In genomic region chr2:18271370-18272147, GRCh38 we compare ENCODE assay signal across 24 cellular contexts.
DNase-seq lines count a peak whose midpoint lies in the region; ATAC-seq, FAIRE-seq and TF ChIP-seq lines count a peak whose summit lies in the region.
"Had no signal": no experiment of that assay in that cellular context is flagged by ENCODE, and none has a peak within 500 bp of the region (broad histone marks: within the 10 kb centered on the region; RNA-seq: fewer than 3 reads in every experiment).

No MANE protein-coding gene starts in this region.

- H3K4me2 ChIP-seq in IMR-90 (ENCODE audit: low read depth, low read length): no peak overlapping the region
- H3K4me2 ChIP-seq: GM23338 had no signal

- H4K91ac ChIP-seq in IMR-90 (ENCODE audit: insufficient read depth, low read depth, low read length): no peak overlapping the region

- no peak for TF ChIP-seq RAD21 in IMR-90 (IDR thresholded peaks at IDR 0.05; ENCODE audit: low read length)

- DNase-seq in IMR-90 (no peak), chondrocyte (ENCODE audit: low spot score) (peak; percentile 79), sciatic nerve (ENCODE audit: low spot score) (no peak), aorta (no peak), frontal cortex (ENCODE audit: low spot score in 2 of 2) (no peak), NCI-H446 treated with DMSO at 0.1 percent for 48 hours (lab: John Stamatoyannopoulos, UW) (no peak)
- DNase-seq in activated CD4-positive, alpha-beta T cell treated with anti-CD3 and anti-CD28 coated beads for 1 hour: no peak
- DNase-seq: Caco-2; CD8-positive, alpha-beta T cell; NCI-H1048; NCI-H1417; NCI-H1694; NCI-H2029 treated with DMSO at 0.1 percent for 48 hours; NCI-H2227 treated with DMSO at 0.1 percent for 48 hours; NCI-H510A; NCI-H69; RPMI8226; SHP77 had no signal

- H3K27ac ChIP-seq in IMR-90 (ENCODE audit: insufficient read depth, low read length) (no peak overlapping the region), aorta (ENCODE audit: low read depth in 1 of 2, low read length in 2 of 2) (no peak overlapping the region)
- H3K27ac ChIP-seq: C4-2B, HL-60 had no signal

- WGBS in IMR-90 (ENCODE audit: extremely low coverage in 2 of 2, insufficient read length in 1 of 2), 2 experiments: 78% methylated on average over 7 of the region's 17 CpGs; no CpG with 5 or more reads in 1 of the 2 experiments
- WGBS in aorta, 2 donors: 93 to 95% methylated on average over 17 of the region's 17 CpGs

- no peaks in the 10 kb centered on the region for H3K9me1 ChIP-seq in IMR-90 (ENCODE audit: insufficient read depth, low read length)

- H3K9me3 ChIP-seq in IMR-90 (ENCODE audit: control insufficient read depth, insufficient read depth, low read length) (no peaks in the 10 kb centered on the region), aorta (ENCODE audit: control insufficient read depth, low read length) (no peaks in the 10 kb centered on the region)

- no peak overlapping the region for H3K18ac ChIP-seq in IMR-90 (ENCODE audit: low read depth, low read length)

- no peak overlapping the region for H2BK20ac ChIP-seq in IMR-90 (ENCODE audit: low read depth, low read length)

- H3K79me1 ChIP-seq in IMR-90 (ENCODE audit: low read depth in 1 of 2, low read length in 2 of 2): no peaks in the 10 kb centered on the region

- dilution Hi-C loops in IMR-90 (cut with HindIII; ENCODE audit: low sequenced_read_pairs, unreplicated experiment): no loop called here

- H3K9ac ChIP-seq in IMR-90 (ENCODE audit: low read depth, low read length): no peak overlapping the region

- H2AK5ac ChIP-seq in IMR-90 (ENCODE audit: low read depth, low read length): no peak overlapping the region

- H2BK120ac ChIP-seq in IMR-90 (ENCODE audit: low read depth, low read length): no peak overlapping the region

- H3K4me3 Mint-ChIP-seq in chondrocyte (ENCODE audit: unreplicated experiment): no peak overlapping the region
- H3K4me3 Mint-ChIP-seq: B cell; CD8-positive, alpha-beta T cell; GM23338 had no signal

- CTCF ChIA-PET in IMR-90 (lab: Yijun Ruan, JAX): no interaction called here

- intact Hi-C loops in IMR-90 (cut with micrococcal nuclease) (no loop called here), sciatic nerve (cut with DNase I) (no loop called here), aorta (cut with DNase I) (no loop called here)

- peaks cover 13% of the 10 kb centered on the region for H3K9me3 Mint-ChIP-seq in chondrocyte (ENCODE audit: low read depth)
- H3K9me3 Mint-ChIP-seq: CD8-positive, alpha-beta T cell had no signal

- H3K23ac ChIP-seq in IMR-90 (ENCODE audit: low read depth, low read length): no peak overlapping the region

- H3K27me3 ChIP-seq in IMR-90 (ENCODE audit: control insufficient read depth, insufficient read depth, low read length) (no peaks in the 10 kb centered on the region), aorta (ENCODE audit: control insufficient read depth in 1 of 2, insufficient read depth in 2 of 2, low read length in 1 of 2) (no peaks in the 10 kb centered on the region)

- H3K36me3 Mint-ChIP-seq in chondrocyte (ENCODE audit: low read depth): no peaks in the 10 kb centered on the region
- H3K36me3 Mint-ChIP-seq: CD8-positive, alpha-beta T cell had no signal

- H2AFZ ChIP-seq in IMR-90 (replicated peaks; ENCODE audit: low read length, poor library complexity): no peak overlapping the region
- H2AFZ ChIP-seq: GM23338 had no signal

- peaks cover 2% of the 10 kb centered on the region for H3K27me3 Mint-ChIP-seq in chondrocyte (ENCODE audit: low read depth)
- H3K27me3 Mint-ChIP-seq: B cell had no signal

- no TSS peak for BruUV-seq in IMR-90 (replicated peaks; lab: Mats Ljungman, UMichigan)

- H3K4ac ChIP-seq in IMR-90 (ENCODE audit: low read depth, low read length): no peak overlapping the region

- H3K14ac ChIP-seq in IMR-90 (replicated peaks; ENCODE audit: low read depth, low read length): no peak overlapping the region

- in situ Hi-C loops in IMR-90 (cut with MboI; ENCODE audit: low sequenced_read_pairs): no loop called here

- H4K8ac ChIP-seq in IMR-90 (ENCODE audit: low read depth in 2 of 2, low read length in 2 of 2): no peak overlapping the region

- POLR2A ChIA-PET in IMR-90 (lab: Charles Lee; ENCODE audit: unreplicated experiment): interaction anchor here (0.5 kb wide), 1 partner anchor 13 kb away, joined by 3 read pairs; no protein-coding TSS in a partner anchor

- no peak overlapping the region for H2BK5ac ChIP-seq in IMR-90 (ENCODE audit: low read depth, low read length, poor library complexity, severe bottlenecking)

- H3K56ac ChIP-seq in IMR-90 (ENCODE audit: extremely low read depth, insufficient read depth, low read length): no peak overlapping the region

- H2AK9ac ChIP-seq in IMR-90 (replicated peaks; ENCODE audit: low read depth, low read length, poor library complexity): peak overlapping the region; percentile 46

- no peak for ATAC-seq in IMR-90 (ENCODE audit: low read depth)
- ATAC-seq in sciatic nerve: peak; percentile 17
- ATAC-seq in aorta (ENCODE audit: low FRiP score): peak; percentile 7
- ATAC-seq: CD8-positive, alpha-beta T cell; GM23338; HCT116 had no signal

- no peak overlapping the region for H2BK15ac ChIP-seq in IMR-90 (ENCODE audit: low read depth, low read length)

- H3K4me3 ChIP-seq in IMR-90 (ENCODE audit: insufficient read depth, low read depth, low read length) (no peak overlapping the region), aorta (ENCODE audit: low read length in 2 of 2) (no peak overlapping the region)
- H3K4me3 ChIP-seq: GM23338 had no signal

- H4K20me1 ChIP-seq in IMR-90 (ENCODE audit: insufficient read depth, low read length): no peaks in the 10 kb centered on the region

- no peak for FAIRE-seq in frontal cortex (lab: Jason Lieb, UNC)
- FAIRE-seq: G401.6 had no signal

- TF ChIP-seq CTCF in IMR-90 (conservative IDR thresholded peaks at IDR 0.05; ENCODE audit: low read depth, low read length) (no peak), chondrocyte (IDR thresholded peaks at IDR 0.05) (no peak)

- H4K5ac ChIP-seq in IMR-90 (ENCODE audit: low read depth, low read length): no peak overlapping the region

- H3K27ac Mint-ChIP-seq in chondrocyte (ENCODE audit: unreplicated experiment): no peak overlapping the region
- H3K27ac Mint-ChIP-seq: B cell; CD8-positive, alpha-beta T cell; GM23338 had no signal

- H3K4me1 Mint-ChIP-seq in chondrocyte (ENCODE audit: low read depth): no peaks in the 10 kb centered on the region
- H3K4me1 Mint-ChIP-seq: B cell, GM23338 had no signal

- H3K36me3 ChIP-seq in IMR-90 (ENCODE audit: control insufficient read depth, insufficient read depth, low read length) (no peaks in the 10 kb centered on the region), aorta (ENCODE audit: control insufficient read depth in 1 of 2, insufficient read depth in 2 of 2, low read length in 1 of 2) (no peaks in the 10 kb centered on the region)

- TF ChIP-seq POLR2A in IMR-90 (IDR thresholded peaks at IDR 0.05; ENCODE audit: low read depth, low read length): no peak

- H3K4me1 ChIP-seq in IMR-90 (ENCODE audit: control insufficient read depth, insufficient read depth, low read length) (0 out of 2 replicates have a peak, but pooled peaks cover 2% of the 10 kb centered on the region), aorta (ENCODE audit: control insufficient read depth in 1 of 2, insufficient read depth in 2 of 2, low read length in 2 of 2) (no peaks in the 10 kb centered on the region)
- H3K4me1 ChIP-seq: Caco-2 had no signal

TF ChIP-seq in IMR-90, 13 proteins besides CTCF, POLR2A, EP300 and RAD21:
- TF ChIP-seq RCOR1 (IDR thresholded peaks at IDR 0.05; ENCODE audit: insufficient replicate concordance, low read length): no peak
- TF ChIP-seq BHLHE40 (IDR thresholded peaks at IDR 0.05; ENCODE audit: low read depth, low read length): no peak
- no peak for TF ChIP-seq MAZ (IDR thresholded peaks at IDR 0.05; ENCODE audit: borderline replicate concordance, low read depth, low read length)
